In genomic region chr14:105442834-105443233, GRCh38 we compare ENCODE assay signal across 16 cellular contexts. TPM values are rescaled to one million over a fixed set of nuclear protein-coding genes. Genes with fewer than 3 reads are reported as not detected.
A peak's percentile ranks its signal among the peaks of the same experiment; 100 is the strongest.
DNase-seq lines count a peak whose midpoint lies in the region; ATAC-seq, FAIRE-seq and TF ChIP-seq lines count a peak whose summit lies in the region.
"Had no signal": no experiment of that assay in that cellular context is flagged by ENCODE, and none has a peak within 500 bp of the region (broad histone marks: within the 10 kb centered on the region; RNA-seq: fewer than 3 reads in every experiment).

No MANE protein-coding gene starts in this region.

- no peaks in the 10 kb centered on the region for H3K27me3 Mint-ChIP-seq in progenitor cell of endocrine pancreas

- H3K27me3 ChIP-seq in right cardiac atrium (ENCODE audit: control insufficient read depth, insufficient read depth) (no peaks in the 10 kb centered on the region), right atrium auricular region (no peaks in the 10 kb centered on the region)
- H3K27me3 ChIP-seq: BLaER1 treated with 17β-estradiol and CSF1 and Interleukin-3, amounts not matched to agents 10 nM and 100 nM had no signal

- H3K36me3 ChIP-seq in right atrium auricular region, result peaks cover 27% of the 10 kb centered on the region
- peaks cover 2% of the 10 kb centered on the region in 2 donors for H3K36me3 ChIP-seq in kidney (ENCODE audit: control insufficient read depth in 1 of 2, insufficient read depth in 2 of 2, low read length in 2 of 2)

- H3K27ac Mint-ChIP-seq in progenitor cell of endocrine pancreas, result peak overlapping the region; percentile 13
- H3K27ac Mint-ChIP-seq: CD8-positive, alpha-beta T cell had no signal

- H3K27ac ChIP-seq in right cardiac atrium (ENCODE audit: low read length), result no peak overlapping the region
- no peak overlapping the region for H3K27ac ChIP-seq in right atrium auricular region
- no peak overlapping the region for H3K27ac ChIP-seq in kidney (ENCODE audit: low read depth in 2 of 2, low read length in 2 of 2)
- H3K27ac ChIP-seq: BLaER1 treated with 17β-estradiol and CSF1 and Interleukin-3, amounts not matched to agents 10 nM and 100 nM had no signal

- H3K4me3 Mint-ChIP-seq in progenitor cell of endocrine pancreas (ENCODE audit: low read depth), result no peak overlapping the region
- H3K4me3 Mint-ChIP-seq: CD8-positive, alpha-beta T cell; H9 had no signal

- intact Hi-C loops in right cardiac atrium (cut with DNase I) (no loop called here), kidney (cut with DNase I) (no loop called here)

- H3K36me3 Mint-ChIP-seq in progenitor cell of endocrine pancreas (ENCODE audit: insufficient read depth), result peaks cover 7% of the 10 kb centered on the region

- H3K9me3 ChIP-seq in right cardiac atrium (ENCODE audit: control insufficient read depth, low read length), result no peaks in the 10 kb centered on the region
- H3K9me3 ChIP-seq in right atrium auricular region, result no peaks in the 10 kb centered on the region
- no peaks in the 10 kb centered on the region for H3K9me3 ChIP-seq in kidney (ENCODE audit: control insufficient read depth in 1 of 2, low read length in 2 of 2)
- H3K9me3 ChIP-seq: BLaER1 treated with 17β-estradiol and CSF1 and Interleukin-3, amounts not matched to agents 10 nM and 100 nM had no signal

- TF ChIP-seq CTCF in right atrium auricular region (IDR thresholded peaks at IDR 0.05) (no peak), kidney (IDR thresholded peaks at IDR 0.05; ENCODE audit: borderline replicate concordance, extremely low read depth, insufficient read depth) (no peak), progenitor cell of endocrine pancreas (IDR thresholded peaks at IDR 0.05; ENCODE audit: unreplicated experiment) (no peak)

- FAIRE-seq in HTR-8/SVneo (lab: Jason Lieb, UNC), result peak; percentile 13
- no peak for FAIRE-seq in kidney (lab: Jason Lieb, UNC)
- FAIRE-seq: H1 had no signal

- WGBS in right cardiac atrium, result 86% methylated on average over 12 of the region's 12 CpGs

- H3K9ac ChIP-seq in kidney (ENCODE audit: low read length in 2 of 2), result no peak overlapping the region
- H3K9ac ChIP-seq: BLaER1 treated with 17β-estradiol and CSF1 and Interleukin-3, amounts not matched to agents 10 nM and 100 nM had no signal

- no peaks in the 10 kb centered on the region for H3K9me3 Mint-ChIP-seq in progenitor cell of endocrine pancreas (ENCODE audit: low read depth)
- H3K9me3 Mint-ChIP-seq: CD8-positive, alpha-beta T cell; H9 had no signal

- H3K4me3 ChIP-seq in right cardiac atrium (ENCODE audit: low read length) (no peak overlapping the region), right atrium auricular region (no peak overlapping the region), kidney (ENCODE audit: low read length in 2 of 2) (no peak overlapping the region)
- H3K4me3 ChIP-seq: BLaER1 treated with 17β-estradiol and CSF1 and Interleukin-3, amounts not matched to agents 10 nM and 100 nM had no signal

- DNase-seq in right cardiac atrium (peak in 2 of 3 donors; percentile 9 to 38), right atrium auricular region (ENCODE audit: low spot score) (no peak), HTR-8/SVneo (ENCODE audit: insufficient read length, low spot score) (no peak), kidney (peak; percentile 64), progenitor cell of endocrine pancreas (ENCODE audit: low spot score, unreplicated experiment) (no peak), hippocampal formation (lab: John Stamatoyannopoulos, UW) (no peak)
- no peak for DNase-seq in stimulated activated CD4-positive, alpha-beta T cell treated with anti-CD3 and anti-CD28 coated beads, Interleukin-15, amount 100 ng/mL, for 24 hours
- DNase-seq: 8988T; Calu3; CD8-positive, alpha-beta T cell; DMS79 treated with DMSO at 0.1 percent for 48 hours; GF-D8; H9 had no signal

- H3K4me1 ChIP-seq in right cardiac atrium (ENCODE audit: control insufficient read depth, insufficient read depth, low read length) (no peaks in the 10 kb centered on the region), right atrium auricular region (peaks cover 0 to 10% of the 10 kb centered on the region in 2 donors), kidney (ENCODE audit: control insufficient read depth in 1 of 2, insufficient read depth in 1 of 2, low read depth in 1 of 2, low read length in 2 of 2) (no peaks in the 10 kb centered on the region)

- H3K4me1 Mint-ChIP-seq in progenitor cell of endocrine pancreas (ENCODE audit: low read depth), result no peaks in the 10 kb centered on the region
- H3K4me1 Mint-ChIP-seq: H9 had no signal

- ATAC-seq in right cardiac atrium (no peak), HG03565 (IDR thresholded peaks at IDR 0.05; ENCODE audit: unreplicated experiment) (no peak)
- ATAC-seq: CD8-positive, alpha-beta T cell had no signal

RNA-seq across cellular contexts. Expression of gene MTA1, which starts 23.2 kb away (rescaled TPM):
- total RNA-seq in right cardiac atrium (100 to 1,000 TPM; 121 to 179 (median 157) TPM), right atrium auricular region (10 to 100 TPM; 51.9 to 61.7 TPM), kidney (112 TPM), progenitor cell of endocrine pancreas (227 and 238 TPM in 2 replicates)
- polyA plus RNA-seq in right cardiac atrium (131 TPM), kidney (ENCODE audit: insufficient read depth, low read depth, low replicate concordance) (30.4 TPM)

RNA-seq across cellular contexts. Expression of gene CRIP2, which starts 31.8 kb away (rescaled TPM):
- total RNA-seq in right cardiac atrium, result 1,000 to 10,000 TPM; 1,091 to 1,370 (median 1,238) TPM
- 1,790 TPM for polyA plus RNA-seq in right cardiac atrium
- 1,000 to 10,000 TPM in 1 of 2 donors, 100 to 1,000 TPM in 1; 831 to 1,272 TPM for total RNA-seq in right atrium auricular region
- 357 TPM for total RNA-seq in kidney
- 338 TPM for polyA plus RNA-seq in kidney (ENCODE audit: insufficient read depth, low read depth, low replicate concordance)
- total RNA-seq in progenitor cell of endocrine pancreas, result 17.0 and 19.6 TPM in 2 replicates

RNA-seq across cellular contexts. Expression of gene CRIP1, which starts 43.9 kb away (rescaled TPM):
- 100 to 1,000 TPM; 161 to 218 (median 192) TPM for total RNA-seq in right cardiac atrium
- 243 TPM for polyA plus RNA-seq in right cardiac atrium
- total RNA-seq in right atrium auricular region, result 10 to 100 TPM; 42.9 to 79.2 TPM
- total RNA-seq in kidney, result 381 TPM
- polyA plus RNA-seq in kidney (ENCODE audit: insufficient read depth, low read depth, low replicate concordance), result 272 TPM
- 5.1 TPM in 2 replicates for total RNA-seq in progenitor cell of endocrine pancreas

RNA-seq across cellular contexts. Expression of gene TEX22, which starts 44.5 kb away (rescaled TPM):
- total RNA-seq in right cardiac atrium (1 to 10 TPM in 2 of 4 donors, under 1 TPM in 2; 0.46 to 1.9 (median 1.00) TPM), right atrium auricular region (under 1 TPM in 1 of 2 donors, not detected in 1; 0.16 TPM), kidney (3.3 TPM), progenitor cell of endocrine pancreas (2.4 and 3.5 TPM in 2 replicates)
- polyA plus RNA-seq in right cardiac atrium (0.05 TPM), kidney (ENCODE audit: insufficient read depth, low read depth, low replicate concordance) (1.5 TPM)

RNA-seq across cellular contexts. Expression of gene TEDC1, which starts 48.2 kb away (rescaled TPM):
- 1 to 10 TPM; 5.2 to 6.9 (median 5.8) TPM for total RNA-seq in right cardiac atrium
- polyA plus RNA-seq in right cardiac atrium, result 6.5 TPM
- 1 to 10 TPM; 3.5 to 3.9 TPM for total RNA-seq in right atrium auricular region
- total RNA-seq in kidney, result 13.2 TPM
- 6.9 TPM for polyA plus RNA-seq in kidney (ENCODE audit: insufficient read depth, low read depth, low replicate concordance)
- total RNA-seq in progenitor cell of endocrine pancreas, result 20.5 and 20.8 TPM in 2 replicates

Comparison
In these comparisons a context has a peak if more than half of its experiments do, and no peak if none do; other contexts are left out.
1. DNase-seq: peak in right cardiac atrium (2 of 3) and kidney (single experiment); none in right atrium auricular region (single experiment), HTR-8/SVneo (single experiment), progenitor cell of endocrine pancreas (single experiment), stimulated activated CD4-positive, alpha-beta T cell treated with anti-CD3 and anti-CD28 coated beads, Interleukin-15, amount 100 ng/mL, for 24 hours (single experiment) and hippocampal formation (0 of 2).
2. RNA of gene CRIP2, which starts 31.8 kb away (total RNA-seq): 1,091 to 1,370 TPM in right cardiac atrium, 831 to 1,272 TPM in right atrium auricular region and 357 TPM in kidney (single experiment); 17.0 to 19.6 TPM in progenitor cell of endocrine pancreas; every median in the first group is over 10 times any median in the second.